In the genomic region with DNA sequence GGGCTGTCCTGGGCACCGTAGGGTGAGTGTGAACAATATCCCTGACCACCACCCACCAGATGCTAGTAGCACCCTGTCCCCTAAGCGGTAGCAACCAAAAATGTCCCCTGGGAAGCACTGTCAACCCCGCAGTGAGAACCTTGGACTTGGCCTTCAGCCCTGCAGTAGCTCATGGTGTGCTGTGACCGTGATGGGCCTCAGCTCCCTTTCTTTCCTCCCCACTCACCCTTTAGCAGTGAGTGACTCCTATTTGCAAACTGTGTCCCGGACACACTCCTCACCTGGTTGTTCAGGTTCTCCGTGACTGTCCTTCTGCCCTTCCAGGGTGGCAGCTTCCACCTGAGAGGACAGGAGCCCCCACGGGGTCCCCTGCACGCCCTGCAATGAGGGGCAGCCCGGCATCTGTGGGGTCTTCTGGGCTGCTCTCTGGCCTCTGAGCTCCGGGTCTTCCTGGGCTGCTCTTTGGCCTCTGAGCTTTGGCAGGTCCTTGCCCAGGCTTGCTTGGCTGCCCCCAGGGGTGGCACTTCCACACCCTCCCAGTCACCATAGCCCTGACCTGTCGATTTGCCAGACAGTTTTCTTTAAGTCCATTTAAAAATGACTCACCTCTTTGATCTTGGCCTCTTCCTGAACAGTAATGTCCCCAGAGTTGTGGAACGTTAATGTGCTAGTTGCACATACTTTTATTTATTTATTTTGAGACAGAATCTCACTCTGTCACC, we compare ENCODE assay signal across 11 cellular contexts. TPM values are rescaled to one million over a fixed set of nuclear protein-coding genes. Genes with fewer than 3 reads are reported as not detected.
DNase-seq lines count a peak whose midpoint lies in the region; ATAC-seq and TF ChIP-seq lines count a peak whose summit lies in the region.
"Had no signal": no experiment of that assay in that cellular context is flagged by ENCODE, and none has a peak within 500 bp of the region (broad histone marks: within the 10 kb centered on the region; RNA-seq: fewer than 3 reads in every experiment).

No MANE protein-coding gene starts in this region.

- peak overlapping the region; percentile 26 for H3K27ac Mint-ChIP-seq in endothelial cell (ENCODE audit: unreplicated experiment)
- H3K27ac Mint-ChIP-seq: activated naive CD4-positive, alpha-beta T cell treated with anti-CD3 and anti-CD28 coated beads, Interleukin-2, amount 50 U/mL, for 24 hours had no signal

- H3K9me3 ChIP-seq in DND-41 (ENCODE audit: insufficient read depth, low read length, severe bottlenecking): no peaks in the 10 kb centered on the region
- H3K9me3 ChIP-seq in MG63: no peaks in the 10 kb centered on the region
- H3K9me3 ChIP-seq in osteoblast (ENCODE audit: low read depth, low read length): no peaks in the 10 kb centered on the region

- peak overlapping the region; percentile 11; the same call in 1 of the 2 replicates for H3K9ac ChIP-seq in DND-41 (ENCODE audit: low read depth, low read length)

- H3K27me3 Mint-ChIP-seq in endothelial cell (ENCODE audit: unreplicated experiment): peaks cover 13% of the 10 kb centered on the region
- H3K27me3 Mint-ChIP-seq: activated naive CD4-positive, alpha-beta T cell treated with anti-CD3 and anti-CD28 coated beads, Interleukin-2, amount 50 U/mL, for 24 hours had no signal

- H3K27me3 ChIP-seq in DND-41 (ENCODE audit: insufficient read depth, low read length, poor library complexity): no peaks in the 10 kb centered on the region
- H3K27me3 ChIP-seq in MG63: no peaks in the 10 kb centered on the region
- no peaks in the 10 kb centered on the region for H3K27me3 ChIP-seq in osteoblast (ENCODE audit: insufficient read depth, low read length)

- H3K4me3 ChIP-seq in DND-41 (ENCODE audit: low read depth in 1 of 2, low read length in 2 of 2): no peak overlapping the region
- no peak overlapping the region for H3K4me3 ChIP-seq in MG63
- H3K4me3 ChIP-seq in osteoblast (ENCODE audit: insufficient read depth, low read length): no peak overlapping the region

- DNase-seq in DND-41 (no peak), MG63 (peak; percentile 26), endothelial cell (ENCODE audit: low spot score) (no peak), osteoblast (ENCODE audit: insufficient read length, low spot score, missing footprints) (peak; percentile 93), NCI-H345 treated with DMSO at 0.1 percent for 48 hours (lab: John Stamatoyannopoulos, UW; ENCODE audit: unreplicated experiment) (no peak)
- DNase-seq: KBM-7, NCI-H748 treated with DMSO at 0.1 percent for 48 hours had no signal

- 0 out of 2 replicates have a peak overlapping the region, but pooled peaks have one; percentile 38 for H3K4me2 ChIP-seq in DND-41 (ENCODE audit: insufficient read depth, low read length)
- no peak overlapping the region for H3K4me2 ChIP-seq in osteoblast (ENCODE audit: insufficient read depth, low read length)

- H2AFZ ChIP-seq in DND-41 (ENCODE audit: low read depth, low read length): no peak overlapping the region
- no peak overlapping the region for H2AFZ ChIP-seq in osteoblast (ENCODE audit: low read length)

- ATAC-seq in DND-41 (ENCODE audit: insufficient read depth, low read depth): no peak
- ATAC-seq in HG03039 (IDR thresholded peaks at IDR 0.05; ENCODE audit: unreplicated experiment): no peak
- ATAC-seq in GM19397 (IDR thresholded peaks at IDR 0.05; ENCODE audit: unreplicated experiment): no peak
- no peak for ATAC-seq in HG02588 (IDR thresholded peaks at IDR 0.05; ENCODE audit: unreplicated experiment)

- TF ChIP-seq CTCF in DND-41 (IDR thresholded peaks at IDR 0.05; ENCODE audit: borderline replicate concordance, extremely low read depth, low read length, poor library complexity, severe bottlenecking) (no peak), endothelial cell (IDR thresholded peaks at IDR 0.05; ENCODE audit: unreplicated experiment) (no peak), osteoblast (IDR thresholded peaks at IDR 0.05; ENCODE audit: extremely low read depth, low read depth, low read length) (no peak)

- H3K79me2 ChIP-seq in DND-41 (ENCODE audit: insufficient read depth, low read length) (peaks cover 87% of the 10 kb centered on the region), osteoblast (ENCODE audit: insufficient read depth, low read length) (peaks cover 79% of the 10 kb centered on the region)

- peaks cover 16% of the 10 kb centered on the region for H3K36me3 ChIP-seq in DND-41 (ENCODE audit: insufficient read depth, low read length)
- H3K36me3 ChIP-seq in MG63: no peaks in the 10 kb centered on the region
- no peaks in the 10 kb centered on the region for H3K36me3 ChIP-seq in osteoblast (ENCODE audit: insufficient read depth, low read length)

- H3K9me3 Mint-ChIP-seq in endothelial cell (ENCODE audit: unreplicated experiment): no peaks in the 10 kb centered on the region
- H3K9me3 Mint-ChIP-seq: activated naive CD4-positive, alpha-beta T cell treated with anti-CD3 and anti-CD28 coated beads, Interleukin-2, amount 50 U/mL, for 24 hours had no signal

- H3K4me3 Mint-ChIP-seq in endothelial cell (ENCODE audit: unreplicated experiment): no peak overlapping the region
- H3K4me3 Mint-ChIP-seq: activated naive CD4-positive, alpha-beta T cell treated with anti-CD3 and anti-CD28 coated beads, Interleukin-2, amount 50 U/mL, for 24 hours had no signal

- H4K20me1 ChIP-seq in DND-41 (ENCODE audit: insufficient read depth, low read length): peaks cover 62% of the 10 kb centered on the region
- H4K20me1 ChIP-seq in osteoblast (ENCODE audit: insufficient read depth, low read length): peaks cover 53% of the 10 kb centered on the region

- peaks cover 49% of the 10 kb centered on the region for H3K4me1 Mint-ChIP-seq in endothelial cell (ENCODE audit: unreplicated experiment)

- H3K36me3 Mint-ChIP-seq in endothelial cell (ENCODE audit: low read depth, unreplicated experiment): peaks cover 7% of the 10 kb centered on the region
- H3K36me3 Mint-ChIP-seq: activated naive CD4-positive, alpha-beta T cell treated with anti-CD3 and anti-CD28 coated beads, Interleukin-2, amount 50 U/mL, for 24 hours had no signal

- H3K27ac ChIP-seq in DND-41 (ENCODE audit: low read length) (0 out of 2 replicates have a peak overlapping the region, but pooled peaks have one; percentile 40), osteoblast (ENCODE audit: low read depth, low read length) (no peak overlapping the region)

- H3K4me1 ChIP-seq in DND-41 (ENCODE audit: insufficient read depth, low read length): peaks cover 40% of the 10 kb centered on the region
- peaks cover 55% of the 10 kb centered on the region for H3K4me1 ChIP-seq in osteoblast (ENCODE audit: insufficient read depth, low read length)

RNA-seq across cellular contexts. Expression of gene KDM4B, which starts 3.8 kb away (rescaled TPM):
- total RNA-seq in MG63 (2014; rRNA removed; shearing (Covaris generic); ENCODE audit: low replicate concordance): 10.3 and 23.5 TPM in 2 replicates
- total RNA-seq in endothelial cell (ENCODE audit: unreplicated experiment) (42.4 TPM), osteoblast (19.7 and 22.1 TPM in 2 replicates)

Comparison
In these comparisons a context has a peak if more than half of its experiments do, and no peak if none do; other contexts are left out.
1. DNase-seq: peak in MG63 (single experiment) and osteoblast (single experiment); none in DND-41 (single experiment), endothelial cell (single experiment) and NCI-H345 treated with DMSO at 0.1 percent for 48 hours (single experiment).